ENCODE assay signal across 36 cellular contexts in the genomic region with DNA sequence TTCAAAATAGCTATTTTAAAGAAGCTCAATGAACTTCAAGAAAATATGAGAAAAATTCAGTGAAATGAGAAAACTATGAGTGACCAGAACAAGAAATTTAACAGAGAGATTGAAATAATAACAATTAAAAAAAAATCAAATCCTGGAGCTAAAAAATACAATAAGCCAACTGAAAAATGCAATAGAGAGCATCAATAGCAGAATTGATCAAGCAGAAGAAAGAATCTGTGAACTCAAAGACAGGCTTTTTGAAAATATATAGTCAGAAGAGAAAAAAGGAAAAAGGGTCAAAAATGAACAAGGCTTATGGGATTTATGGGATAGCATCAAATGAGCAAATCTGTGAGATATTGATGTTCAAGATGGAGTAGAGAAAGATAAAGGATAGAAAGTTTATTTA.
"Had no signal": no experiment of that assay in that cellular context is flagged by ENCODE, and none has a peak within 500 bp of the region (broad histone marks: within the 10 kb centered on the region; RNA-seq: fewer than 3 reads in every experiment).

No MANE protein-coding gene starts in this region.

- H3K36me3 ChIP-seq: MG63 had no signal

- H3K4me3 ChIP-seq: MG63 had no signal

- DNase-seq: Karpas-422, MG63, MM.1S, MV-4-11, NCI-H1048, NCI-H1092, NCI-H1092 treated with DMSO at 0.1 percent for 48 hours, NCI-H1105, NCI-H1105 treated with DMSO at 0.1 percent for 48 hours, NCI-H1417, NCI-H1417 treated with DMSO at 0.1 percent for 48 hours, NCI-H1436, NCI-H1436 treated with DMSO at 0.1 percent for 48 hours, NCI-H146, NCI-H1694, NCI-H1694 treated with DMSO at 0.1 percent for 48 hours, NCI-H187, NCI-H187 treated with DMSO at 0.1 percent for 48 hours, NCI-H1930, NCI-H2029, NCI-H2029 treated with DMSO at 0.1 percent for 48 hours, NCI-H2081, NCI-H2081 treated with DMSO at 0.1 percent for 48 hours, NCI-H2107, NCI-H2171, NCI-H2171 treated with DMSO at 0.1 percent for 48 hours, NCI-H2227 treated with DMSO at 0.1 percent for 48 hours, NCI-H226, NCI-H345, NCI-H446, NCI-H446 treated with DMSO at 0.1 percent for 48 hours, NCI-H510A, NCI-H510A treated with DMSO at 0.1 percent for 48 hours, NCI-H524, NCI-H524 treated with DMSO at 0.1 percent for 48 hours, NCI-H526 had no signal

- H3K27me3 ChIP-seq: MG63 had no signal

- H3K9me3 ChIP-seq: MG63 had no signal
